ENCODE assay signal across 12 cellular contexts in the genomic region with DNA sequence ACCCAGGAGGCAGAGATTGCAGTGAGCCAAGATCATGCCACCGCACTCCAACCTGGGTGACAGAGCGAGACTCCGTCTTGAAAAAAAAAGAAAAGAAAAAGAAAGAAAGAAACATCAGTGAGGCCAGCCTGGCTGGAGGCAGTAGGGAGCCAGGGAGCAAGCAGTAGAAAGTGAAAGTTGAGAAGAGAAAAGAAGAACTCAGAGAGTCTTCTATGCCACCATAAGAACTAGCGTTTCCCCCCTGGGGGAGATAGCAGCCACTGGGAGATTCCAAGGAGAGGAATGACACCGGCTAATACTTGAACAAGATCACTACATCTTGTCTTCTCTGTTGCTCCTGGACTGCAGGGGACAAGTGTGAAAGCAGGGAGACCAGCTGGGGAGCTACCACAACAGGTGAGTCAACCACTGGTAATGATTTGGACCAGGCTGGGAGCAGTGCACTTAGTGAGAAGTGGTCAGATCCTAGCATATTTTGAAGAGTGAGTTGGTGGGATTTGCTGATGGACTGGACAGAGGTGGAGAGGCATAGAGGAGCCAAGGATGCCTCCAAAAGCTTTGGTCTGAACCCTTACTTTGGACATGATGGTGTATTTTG. TPM values are rescaled to one million over a fixed set of nuclear protein-coding genes. Genes with fewer than 3 reads are reported as not detected.
DNase-seq lines count a peak whose midpoint lies in the region; ATAC-seq and TF ChIP-seq lines count a peak whose summit lies in the region.
"Had no signal": no experiment of that assay in that cellular context is flagged by ENCODE, and none has a peak within 500 bp of the region (broad histone marks: within the 10 kb centered on the region; RNA-seq: fewer than 3 reads in every experiment).

No MANE protein-coding gene starts in this region.

- DNase-seq in GM10248 (ENCODE audit: extremely low spot score) (peak; percentile 43), IMR-90 (no peak), dedifferentiated amniotic fluid mesenchymal stem cell (ENCODE audit: extremely low spot score) (no peak), NCI-H748 (lab: John Stamatoyannopoulos, UW; ENCODE audit: unreplicated experiment) (no peak), omental fat pad (ENCODE audit: low spot score) (no peak), NCI-H1930 (lab: John Stamatoyannopoulos, UW) (no peak)
- DNase-seq: activated CD4-positive, CD25-positive, alpha-beta regulatory T cell treated with anti-CD3 and anti-CD28 coated beads, Interleukin-2, amount 50 U/mL, for 72 hours; aorta; NCI-H2081 had no signal

- no peak for TF ChIP-seq RAD21 in IMR-90 (IDR thresholded peaks at IDR 0.05; ENCODE audit: low read length)

- TF ChIP-seq CTCF in GM10248 (IDR thresholded peaks at IDR 0.05; ENCODE audit: control extremely low read depth, extremely low read depth, low read depth, missing control alignments) = no peak
- no peak for TF ChIP-seq CTCF in IMR-90 (conservative IDR thresholded peaks at IDR 0.05; ENCODE audit: low read depth, low read length)
- TF ChIP-seq CTCF in omental fat pad (IDR thresholded peaks at IDR 0.05) = no peak

- no peak overlapping the region for H4K8ac ChIP-seq in IMR-90 (ENCODE audit: low read depth in 2 of 2, low read length in 2 of 2)

- H2BK20ac ChIP-seq in IMR-90 (ENCODE audit: low read depth, low read length) = no peak overlapping the region

- ATAC-seq in GM19043 (IDR thresholded peaks at IDR 0.05; ENCODE audit: low read depth, unreplicated experiment) (peak; percentile 52), HG02610 (IDR thresholded peaks at IDR 0.05; ENCODE audit: unreplicated experiment) (peak; percentile 70), IMR-90 (ENCODE audit: low read depth) (peak; percentile 32; the same call in 1 of the 2 replicates), omental fat pad (ENCODE audit: low FRiP score) (no peak)
- ATAC-seq: K562 had no signal

- dilution Hi-C loops in IMR-90 (cut with HindIII; ENCODE audit: low sequenced_read_pairs, unreplicated experiment) = no loop called here

- CTCF ChIA-PET in GM10248 (lab: Yijun Ruan, JAX) = interaction anchor here (1.7 to 5.8 kb wide), 3 partner anchors 9 to 27 kb away, joined by 5 to 38 read pairs (median 8); no protein-coding TSS in a partner anchor
- CTCF ChIA-PET in IMR-90 (lab: Yijun Ruan, JAX) = interaction anchor here (0.9 kb wide), 1 partner anchor 11 kb away, joined by 3 read pairs; no protein-coding TSS in a partner anchor

- no peak overlapping the region for H3K4ac ChIP-seq in IMR-90 (ENCODE audit: low read depth, low read length)

- intact Hi-C loops in IMR-90 (cut with micrococcal nuclease) = no loop called here

- H3K27me3 ChIP-seq in IMR-90 (ENCODE audit: control insufficient read depth, insufficient read depth, low read length) = no peaks in the 10 kb centered on the region

- no peak overlapping the region for H4K5ac ChIP-seq in IMR-90 (ENCODE audit: low read depth, low read length)

- H2AK5ac ChIP-seq in IMR-90 (ENCODE audit: low read depth, low read length) = no peak overlapping the region

- H3K56ac ChIP-seq in IMR-90 (ENCODE audit: extremely low read depth, insufficient read depth, low read length) = no peak overlapping the region

- no peaks in the 10 kb centered on the region for H4K20me1 ChIP-seq in IMR-90 (ENCODE audit: insufficient read depth, low read length)

- POLR2A ChIA-PET in GM10248 (lab: Yijun Ruan, JAX) = no interaction called here
- POLR2A ChIA-PET in IMR-90 (lab: Charles Lee; ENCODE audit: unreplicated experiment) = no interaction called here

- no peak overlapping the region for H3K18ac ChIP-seq in IMR-90 (ENCODE audit: low read depth, low read length)

- no peaks in the 10 kb centered on the region for H3K9me3 ChIP-seq in IMR-90 (ENCODE audit: control insufficient read depth, insufficient read depth, low read length)

- H2BK120ac ChIP-seq in IMR-90 (ENCODE audit: low read depth, low read length) = no peak overlapping the region

- H3K4me2 ChIP-seq in IMR-90 (ENCODE audit: low read depth, low read length) = no peak overlapping the region; the same call in 1 of the 2 replicates

- no peaks in the 10 kb centered on the region for H3K9me1 ChIP-seq in IMR-90 (ENCODE audit: insufficient read depth, low read length)

- no peak overlapping the region for H3K4me3 ChIP-seq in IMR-90 (ENCODE audit: insufficient read depth, low read depth, low read length)
- H3K4me3 ChIP-seq: K562 had no signal

- no peaks in the 10 kb centered on the region for H3K79me1 ChIP-seq in IMR-90 (ENCODE audit: low read depth in 1 of 2, low read length in 2 of 2)

- no peak overlapping the region for H2BK15ac ChIP-seq in IMR-90 (ENCODE audit: low read depth, low read length)

- no TSS peak for BruUV-seq in IMR-90 (replicated peaks; lab: Mats Ljungman, UMichigan)

- no peak overlapping the region for H3K23ac ChIP-seq in IMR-90 (ENCODE audit: low read depth, low read length)

- H3K4me1 ChIP-seq in IMR-90 (ENCODE audit: control insufficient read depth, insufficient read depth, low read length) = peaks cover 6% of the 10 kb centered on the region; the same call in 1 of the 2 replicates

- WGBS in IMR-90 (ENCODE audit: extremely low coverage in 2 of 2, insufficient read length in 1 of 2), 2 experiments = no CpG with 5 or more reads among the region's 5 CpGs

- no peak overlapping the region for H2AFZ ChIP-seq in IMR-90 (replicated peaks; ENCODE audit: low read length, poor library complexity)

- no peak overlapping the region for H2BK5ac ChIP-seq in IMR-90 (ENCODE audit: low read depth, low read length, poor library complexity, severe bottlenecking)

- no peak for TF ChIP-seq POLR2A in IMR-90 (IDR thresholded peaks at IDR 0.05; ENCODE audit: low read depth, low read length)

- H3K9ac ChIP-seq in IMR-90 (ENCODE audit: low read depth, low read length) = no peak overlapping the region

- in situ Hi-C loops in IMR-90 (cut with MboI; ENCODE audit: low sequenced_read_pairs) = no loop called here

- no peak overlapping the region for H2AK9ac ChIP-seq in IMR-90 (replicated peaks; ENCODE audit: low read depth, low read length, poor library complexity)

- H3K14ac ChIP-seq in IMR-90 (replicated peaks; ENCODE audit: low read depth, low read length) = no peak overlapping the region

- H3K27ac ChIP-seq in IMR-90 (ENCODE audit: insufficient read depth, low read length) = no peak overlapping the region

- H3K36me3 ChIP-seq in IMR-90 (ENCODE audit: control insufficient read depth, insufficient read depth, low read length) = no peaks in the 10 kb centered on the region

- H4K91ac ChIP-seq in IMR-90 (ENCODE audit: insufficient read depth, low read depth, low read length) = no peak overlapping the region

TF ChIP-seq in IMR-90, 13 proteins besides CTCF, POLR2A, EP300 and RAD21:
- TF ChIP-seq BHLHE40 (IDR thresholded peaks at IDR 0.05; ENCODE audit: low read depth, low read length) = no peak
- TF ChIP-seq SMC3 (IDR thresholded peaks at IDR 0.05; ENCODE audit: low read depth, low read length) = no peak
- TF ChIP-seq, protein P1, sequence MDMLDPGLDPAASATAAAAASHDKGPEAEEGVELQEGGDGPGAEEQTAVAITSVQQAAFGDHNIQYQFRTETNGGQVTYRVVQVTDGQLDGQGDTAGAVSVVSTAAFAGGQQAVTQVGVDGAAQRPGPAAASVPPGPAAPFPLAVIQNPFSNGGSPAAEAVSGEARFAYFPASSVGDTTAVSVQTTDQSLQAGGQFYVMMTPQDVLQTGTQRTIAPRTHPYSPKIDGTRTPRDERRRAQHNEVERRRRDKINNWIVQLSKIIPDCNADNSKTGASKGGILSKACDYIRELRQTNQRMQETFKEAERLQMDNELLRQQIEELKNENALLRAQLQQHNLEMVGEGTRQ (IDR thresholded peaks at IDR 0.05; ENCODE audit: low read depth, low read length) = no peak
- no peak for TF ChIP-seq MAZ (IDR thresholded peaks at IDR 0.05; ENCODE audit: borderline replicate concordance, low read depth, low read length)
- TF ChIP-seq RCOR1 (IDR thresholded peaks at IDR 0.05; ENCODE audit: insufficient replicate concordance, low read length) = no peak
- TF ChIP-seq, protein P2, sequence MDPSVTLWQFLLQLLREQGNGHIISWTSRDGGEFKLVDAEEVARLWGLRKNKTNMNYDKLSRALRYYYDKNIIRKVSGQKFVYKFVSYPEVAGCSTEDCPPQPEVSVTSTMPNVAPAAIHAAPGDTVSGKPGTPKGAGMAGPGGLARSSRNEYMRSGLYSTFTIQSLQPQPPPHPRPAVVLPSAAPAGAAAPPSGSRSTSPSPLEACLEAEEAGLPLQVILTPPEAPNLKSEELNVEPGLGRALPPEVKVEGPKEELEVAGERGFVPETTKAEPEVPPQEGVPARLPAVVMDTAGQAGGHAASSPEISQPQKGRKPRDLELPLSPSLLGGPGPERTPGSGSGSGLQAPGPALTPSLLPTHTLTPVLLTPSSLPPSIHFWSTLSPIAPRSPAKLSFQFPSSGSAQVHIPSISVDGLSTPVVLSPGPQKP (IDR thresholded peaks at IDR 0.05; ENCODE audit: borderline replicate concordance, low read depth, low read length) = no peak
- TF ChIP-seq FOS (IDR thresholded peaks at IDR 0.05; ENCODE audit: low read depth, low read length) = no peak
- TF ChIP-seq NFE2L2 (IDR thresholded peaks at IDR 0.05; ENCODE audit: low read depth, low read length) = no peak
- TF ChIP-seq CEBPB (IDR thresholded peaks at IDR 0.05; ENCODE audit: low read depth, low read length) = no peak
- no peak for TF ChIP-seq MAFK (IDR thresholded peaks at IDR 0.05; ENCODE audit: low read depth, low read length)
- TF ChIP-seq CHD1 (IDR thresholded peaks at IDR 0.05; ENCODE audit: low read depth, low read length) = no peak

RNA-seq across cellular contexts. Expression of gene SLC2A9, which starts 33.4 kb away (rescaled TPM):
- 0.56 and 0.72 TPM in 2 replicates for total RNA-seq in IMR-90 (2012; rRNA removed)
- polyA plus RNA-seq in IMR-90 (2012; rRNA removed) = 1.0 and 2.1 TPM in 2 replicates
- 1.2 and 1.3 TPM in 2 replicates for polyA plus RNA-seq in IMR-90 (2012; cell fraction: cytosol; rRNA removed)
- polyA plus RNA-seq in IMR-90 (2012; cell fraction: nucleus; rRNA removed; ENCODE audit: low replicate concordance) = 1.6 and 1.8 TPM in 2 replicates
- 1 to 10 TPM; 4.7 to 8.5 (median 7.3) TPM for total RNA-seq in omental fat pad
